19 cellular contexts compared by ENCODE assay signal in the genomic region with DNA sequence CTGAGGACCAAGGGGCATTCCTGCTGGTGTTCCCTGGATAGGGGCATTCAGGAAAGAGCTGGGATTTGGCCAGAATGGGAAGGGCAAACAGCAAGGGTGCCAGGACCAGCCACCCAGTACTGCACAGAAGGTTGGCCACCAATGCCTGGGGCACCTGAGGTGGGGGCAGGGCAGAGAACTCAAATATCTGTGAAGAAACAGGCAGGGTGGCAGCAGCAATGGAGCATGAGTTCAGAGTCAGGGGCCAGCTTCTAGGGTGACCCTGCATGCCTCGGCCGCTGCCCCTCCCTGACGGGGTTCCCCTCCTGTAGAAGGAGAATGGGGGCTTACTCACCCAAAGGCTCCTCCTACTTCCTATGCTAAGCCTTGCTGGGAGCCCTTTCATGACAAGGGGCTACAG.
DNase-seq lines count a peak whose midpoint lies in the region; ATAC-seq, FAIRE-seq and TF ChIP-seq lines count a peak whose summit lies in the region.
"Had no signal": no experiment of that assay in that cellular context is flagged by ENCODE, and none has a peak within 500 bp of the region (broad histone marks: within the 10 kb centered on the region; RNA-seq: fewer than 3 reads in every experiment).

No MANE protein-coding gene starts in this region.

- FAIRE-seq in kidney (lab: Jason Lieb, UNC), result no peak
- FAIRE-seq: D721Med, H1 had no signal

- H2AFZ ChIP-seq in mesenchymal stem cell (ENCODE audit: low read depth, low read length), result no peak overlapping the region

- H3K23ac ChIP-seq in mesenchymal stem cell (ENCODE audit: low read length in 2 of 2), result no peak overlapping the region

- H3K27ac ChIP-seq in kidney (ENCODE audit: low read depth in 2 of 2, low read length in 2 of 2) (no peak overlapping the region), aorta (ENCODE audit: low read depth in 1 of 2, low read length in 2 of 2) (no peak overlapping the region), mesenchymal stem cell (ENCODE audit: low read length, poor library complexity, severe bottlenecking) (no peak overlapping the region)
- H3K27ac ChIP-seq: 22Rv1, HL-60 had no signal

- H3K18ac ChIP-seq in mesenchymal stem cell (ENCODE audit: low read depth in 1 of 2, low read length in 2 of 2), result no peak overlapping the region

- H3K79me1 ChIP-seq in mesenchymal stem cell (replicated peaks; ENCODE audit: low read length, poor library complexity, severe bottlenecking), result no peaks in the 10 kb centered on the region

- H2BK15ac ChIP-seq in mesenchymal stem cell (ENCODE audit: low read depth, poor library complexity, severe bottlenecking), result no peak overlapping the region

- no peaks in the 10 kb centered on the region for H3K36me3 ChIP-seq in kidney (ENCODE audit: control insufficient read depth in 1 of 2, insufficient read depth in 2 of 2, low read length in 2 of 2)
- no peaks in the 10 kb centered on the region for H3K36me3 ChIP-seq in aorta (ENCODE audit: control insufficient read depth in 1 of 2, insufficient read depth in 2 of 2, low read length in 1 of 2)
- no peaks in the 10 kb centered on the region for H3K36me3 ChIP-seq in mesenchymal stem cell (ENCODE audit: control insufficient read depth in 1 of 2, insufficient read depth in 2 of 2, low read depth in 1 of 2, low read length in 2 of 2)

- ATAC-seq in aorta (ENCODE audit: low FRiP score), result no peak
- no peak for ATAC-seq in GM19023 (IDR thresholded peaks at IDR 0.05; ENCODE audit: unreplicated experiment)
- ATAC-seq: CD8-positive, alpha-beta T cell had no signal

- 55 to 70% methylated on average over 3 of the region's 3 CpGs for WGBS in aorta, 2 donors
- 80% methylated on average over 3 of the region's 3 CpGs for WGBS in mesenchymal stem cell

- H3K4me3 ChIP-seq in kidney (ENCODE audit: low read length in 2 of 2) (no peak overlapping the region), aorta (ENCODE audit: low read length in 2 of 2) (no peak overlapping the region), mesenchymal stem cell (ENCODE audit: insufficient read depth in 1 of 2, low read depth in 1 of 2, low read length in 2 of 2) (no peak overlapping the region)

- H3K14ac ChIP-seq in mesenchymal stem cell (ENCODE audit: low read length in 2 of 2), result no peak overlapping the region

- H3K9ac ChIP-seq in kidney (ENCODE audit: low read length in 2 of 2) (no peak overlapping the region), mesenchymal stem cell (ENCODE audit: low read length) (no peak overlapping the region)

- no peak for TF ChIP-seq CTCF in kidney (IDR thresholded peaks at IDR 0.05; ENCODE audit: borderline replicate concordance, extremely low read depth, insufficient read depth)

- H3K4me1 ChIP-seq in kidney (ENCODE audit: control insufficient read depth in 1 of 2, insufficient read depth in 1 of 2, low read depth in 1 of 2, low read length in 2 of 2) (no peaks in the 10 kb centered on the region), aorta (ENCODE audit: control insufficient read depth in 1 of 2, insufficient read depth in 2 of 2, low read length in 2 of 2) (no peaks in the 10 kb centered on the region), mesenchymal stem cell (ENCODE audit: control insufficient read depth, insufficient read depth, low read depth, low read length) (no peaks in the 10 kb centered on the region)

- no peak overlapping the region for H2BK12ac ChIP-seq in mesenchymal stem cell (ENCODE audit: low read length in 2 of 2)

- DNase-seq in activated effector memory CD4-positive, alpha-beta T cell treated with anti-CD3 and anti-CD28 coated beads, Interleukin-2, amount 50 U/mL, for 16 hours, result peak; percentile 37
- no peak for DNase-seq in activated effector memory CD4-positive, alpha-beta T cell treated with Interleukin-2 at 50 U/mL for 16 hours
- DNase-seq in kidney (peak; percentile 52), renal cortical epithelial cell (ENCODE audit: low read depth) (peak; percentile 33), aorta (peak; percentile 14 to 38), G401 (ENCODE audit: low spot score) (no peak), mesenchymal stem cell (no peak)
- DNase-seq: CD8-positive, alpha-beta T cell; COR-L47; DMS153; DMS79 treated with DMSO at 0.1 percent for 48 hours; GF-D8; HCEC 1CT; HFFc6 had no signal

- no peak overlapping the region for H3K4me2 ChIP-seq in mesenchymal stem cell (ENCODE audit: low read length, poor library complexity, severe bottlenecking)

- intact Hi-C loops in kidney (cut with DNase I), result no loop called here
- intact Hi-C loops in aorta (cut with DNase I), result loop anchor here in 1 of 2 donors (10.0 kb wide), 1 partner anchor 57 kb away; no protein-coding TSS in a partner anchor

- in situ Hi-C loops in G401 (cut with HindIII; ENCODE audit: low sequenced_read_pairs), result no loop called here

- no peak overlapping the region for H2BK5ac ChIP-seq in mesenchymal stem cell (ENCODE audit: low read depth, low read length, poor library complexity, severe bottlenecking)

- no peak overlapping the region for H2BK120ac ChIP-seq in mesenchymal stem cell (ENCODE audit: low read depth, low read length)

- H3K4ac ChIP-seq in mesenchymal stem cell (ENCODE audit: low read depth in 1 of 2, low read length in 2 of 2), result no peak overlapping the region

- no peak overlapping the region for H4K91ac ChIP-seq in mesenchymal stem cell (ENCODE audit: low read length)

- H3K9me3 ChIP-seq in kidney (ENCODE audit: control insufficient read depth in 1 of 2, low read length in 2 of 2) (no peaks in the 10 kb centered on the region), aorta (ENCODE audit: control insufficient read depth, low read length) (no peaks in the 10 kb centered on the region), mesenchymal stem cell (ENCODE audit: control insufficient read depth, low read length) (peaks cover 8% of the 10 kb centered on the region)

- no peak overlapping the region for H4K8ac ChIP-seq in mesenchymal stem cell (ENCODE audit: low read length)

- H3K27me3 ChIP-seq in aorta (ENCODE audit: control insufficient read depth in 1 of 2, insufficient read depth in 2 of 2, low read length in 1 of 2) (no peaks in the 10 kb centered on the region), mesenchymal stem cell (ENCODE audit: control insufficient read depth in 1 of 2, insufficient read depth in 1 of 2, low read length in 2 of 2) (peaks cover 15 to 68% of the 10 kb centered on the region in 2 experiments)

- no peak overlapping the region for H2AK5ac ChIP-seq in mesenchymal stem cell (ENCODE audit: low read length, severe bottlenecking)

Comparison
In these comparisons a context has a peak if more than half of its experiments do, and no peak if none do; other contexts are left out.
1. DNase-seq: peak in activated effector memory CD4-positive, alpha-beta T cell treated with anti-CD3 and anti-CD28 coated beads, Interleukin-2, amount 50 U/mL, for 16 hours (single experiment), kidney (single experiment), renal cortical epithelial cell (single experiment) and aorta (2 of 2); none in activated effector memory CD4-positive, alpha-beta T cell treated with Interleukin-2 at 50 U/mL for 16 hours (single experiment), G401 (single experiment) and mesenchymal stem cell (single experiment).